ENCODE assay signal across 8 cellular contexts in the genomic region with DNA sequence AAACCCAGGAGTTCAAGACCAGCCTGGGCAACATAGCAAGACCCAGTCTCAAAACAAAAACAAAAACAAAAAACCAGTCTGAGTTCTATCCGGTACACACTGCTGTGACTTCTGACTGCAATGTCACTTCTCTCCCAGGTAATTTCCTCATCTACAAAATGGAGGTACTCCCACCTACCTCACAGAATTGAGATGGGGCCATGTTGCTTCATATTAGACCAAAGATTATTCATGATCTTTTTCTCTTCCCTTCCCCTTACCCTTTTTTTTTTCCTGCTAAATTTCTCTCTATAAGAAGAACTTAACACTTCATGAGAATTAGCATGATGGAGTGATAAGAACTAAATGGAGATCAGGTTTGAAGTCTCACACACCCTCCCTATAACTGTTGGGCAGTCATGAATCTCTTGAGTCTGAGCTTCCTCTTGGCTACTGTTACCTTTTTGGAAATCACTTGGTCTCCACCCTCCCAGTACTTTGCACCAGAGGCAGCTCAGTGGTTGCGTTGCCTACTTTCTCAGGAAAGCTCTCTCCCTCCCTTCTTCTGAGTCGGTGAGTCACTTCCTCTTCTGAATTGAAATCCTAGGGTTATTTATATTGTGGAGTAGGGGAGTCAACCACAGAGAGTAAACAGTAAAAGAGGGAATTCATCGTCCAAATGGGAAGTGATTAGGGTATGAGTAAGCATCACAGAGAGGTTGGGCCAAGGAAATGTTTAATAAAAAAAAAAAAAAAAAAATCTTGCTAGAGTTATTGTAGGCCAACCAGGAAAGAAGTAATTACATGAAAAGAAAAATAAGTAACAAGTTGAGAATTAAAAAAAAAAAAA. TPM values are rescaled to one million over a fixed set of nuclear protein-coding genes. Genes with fewer than 3 reads are reported as not detected.
DNase-seq lines count a peak whose midpoint lies in the region; ATAC-seq and TF ChIP-seq lines count a peak whose summit lies in the region.

No MANE protein-coding gene starts in this region.

- H3K27me3 ChIP-seq in BJ (ENCODE audit: control insufficient read depth, insufficient read depth, low read length), result no peaks in the 10 kb centered on the region

- H3K4me3 ChIP-seq in BJ (ENCODE audit: low read depth, low read length) (no peak overlapping the region), fibroblast of villous mesenchyme (ENCODE audit: low read depth, low read length) (no peak overlapping the region)

- DNase-seq in BJ (ENCODE audit: low read depth) (peak; percentile 99), HT-29 (ENCODE audit: low spot score) (peak; percentile 93), SW 1271 (lab: John Stamatoyannopoulos, UW) (peak; percentile 96 to 100), fibroblast of villous mesenchyme (ENCODE audit: low read depth) (peak; percentile 100), pons (ENCODE audit: low spot score) (peak; percentile 45), NCI-H82 (lab: John Stamatoyannopoulos, UW) (no peak)

- POLR2A ChIA-PET in BJ (lab: Charles Lee), result no interaction called here

- ATAC-seq in GM19455 (IDR thresholded peaks at IDR 0.05; ENCODE audit: unreplicated experiment) (no peak), GM21786 (IDR thresholded peaks at IDR 0.05; ENCODE audit: unreplicated experiment) (no peak)

- TF ChIP-seq CTCF in BJ (IDR thresholded peaks at IDR 0.05; ENCODE audit: insufficient read depth, low read depth, low read length) (no peak), fibroblast of villous mesenchyme (IDR thresholded peaks at IDR 0.05; ENCODE audit: insufficient read depth, low read depth, low read length) (no peak)

- H3K36me3 ChIP-seq in BJ (ENCODE audit: control insufficient read depth, insufficient read depth, low read length), result no peaks in the 10 kb centered on the region

- CTCF ChIA-PET in BJ (lab: Yijun Ruan, JAX), result interaction anchor here (1.3 to 1.6 kb wide), 2 partner anchors 34 to 182 kb away, joined by 3 to 5 read pairs; partner anchors contain the start of gene MAP3K5

RNA-seq across cellular contexts. Expression of gene MAP7, which starts 59.9 kb away (rescaled TPM):
- 0.29 and 0.45 TPM in 2 replicates for polyA plus RNA-seq in BJ (2011; rRNA removed)
- 0.19 TPM in 1 of 2 replicates, not detected in the other for polyA minus RNA-seq in BJ (2011; rRNA and poly(A)+ RNA removed)
- 42.1 and 44.6 TPM in 2 replicates for total RNA-seq in HT-29 (2014; rRNA removed; shearing (Covaris generic))
- total RNA-seq in fibroblast of villous mesenchyme, result 0.64 and 1.3 TPM in 2 replicates

Comparison
In these comparisons a context has a peak if more than half of its experiments do, and no peak if none do; other contexts are left out.
1. RNA of gene MAP7, which starts 59.9 kb away (total RNA-seq): 42.1 to 44.6 TPM in HT-29; 0.64 to 1.3 TPM in fibroblast of villous mesenchyme; every median in the first group is over 10 times any median in the second.